Comparison of ENCODE assay signal across 1 cellular context in the genomic region with DNA sequence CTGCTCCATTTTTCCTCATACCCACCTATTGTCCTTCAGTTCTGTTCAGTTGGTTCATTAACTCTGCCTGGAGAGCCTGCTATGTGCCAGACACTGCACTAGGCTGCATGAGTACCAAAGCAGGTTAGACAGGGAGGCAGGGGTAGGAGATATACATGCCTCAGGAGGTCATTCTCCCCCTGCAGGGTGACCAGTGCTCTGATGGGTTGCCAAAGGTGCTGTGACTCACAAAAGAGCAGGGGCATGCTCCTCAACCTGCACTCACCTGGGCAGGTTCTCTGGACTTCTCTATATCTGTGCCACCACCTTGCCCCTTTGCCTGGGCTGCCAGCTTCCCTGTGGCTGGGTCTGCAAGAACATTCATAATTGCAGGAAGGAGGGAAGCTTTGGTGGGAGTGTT.
TF ChIP-seq lines count a peak whose summit lies in the region.

No MANE protein-coding gene starts in this region.

TF ChIP-seq in GM23338, 12 proteins besides CTCF, POLR2A, EP300 and RAD21 (continued from another document):
- TF ChIP-seq, protein P1, sequence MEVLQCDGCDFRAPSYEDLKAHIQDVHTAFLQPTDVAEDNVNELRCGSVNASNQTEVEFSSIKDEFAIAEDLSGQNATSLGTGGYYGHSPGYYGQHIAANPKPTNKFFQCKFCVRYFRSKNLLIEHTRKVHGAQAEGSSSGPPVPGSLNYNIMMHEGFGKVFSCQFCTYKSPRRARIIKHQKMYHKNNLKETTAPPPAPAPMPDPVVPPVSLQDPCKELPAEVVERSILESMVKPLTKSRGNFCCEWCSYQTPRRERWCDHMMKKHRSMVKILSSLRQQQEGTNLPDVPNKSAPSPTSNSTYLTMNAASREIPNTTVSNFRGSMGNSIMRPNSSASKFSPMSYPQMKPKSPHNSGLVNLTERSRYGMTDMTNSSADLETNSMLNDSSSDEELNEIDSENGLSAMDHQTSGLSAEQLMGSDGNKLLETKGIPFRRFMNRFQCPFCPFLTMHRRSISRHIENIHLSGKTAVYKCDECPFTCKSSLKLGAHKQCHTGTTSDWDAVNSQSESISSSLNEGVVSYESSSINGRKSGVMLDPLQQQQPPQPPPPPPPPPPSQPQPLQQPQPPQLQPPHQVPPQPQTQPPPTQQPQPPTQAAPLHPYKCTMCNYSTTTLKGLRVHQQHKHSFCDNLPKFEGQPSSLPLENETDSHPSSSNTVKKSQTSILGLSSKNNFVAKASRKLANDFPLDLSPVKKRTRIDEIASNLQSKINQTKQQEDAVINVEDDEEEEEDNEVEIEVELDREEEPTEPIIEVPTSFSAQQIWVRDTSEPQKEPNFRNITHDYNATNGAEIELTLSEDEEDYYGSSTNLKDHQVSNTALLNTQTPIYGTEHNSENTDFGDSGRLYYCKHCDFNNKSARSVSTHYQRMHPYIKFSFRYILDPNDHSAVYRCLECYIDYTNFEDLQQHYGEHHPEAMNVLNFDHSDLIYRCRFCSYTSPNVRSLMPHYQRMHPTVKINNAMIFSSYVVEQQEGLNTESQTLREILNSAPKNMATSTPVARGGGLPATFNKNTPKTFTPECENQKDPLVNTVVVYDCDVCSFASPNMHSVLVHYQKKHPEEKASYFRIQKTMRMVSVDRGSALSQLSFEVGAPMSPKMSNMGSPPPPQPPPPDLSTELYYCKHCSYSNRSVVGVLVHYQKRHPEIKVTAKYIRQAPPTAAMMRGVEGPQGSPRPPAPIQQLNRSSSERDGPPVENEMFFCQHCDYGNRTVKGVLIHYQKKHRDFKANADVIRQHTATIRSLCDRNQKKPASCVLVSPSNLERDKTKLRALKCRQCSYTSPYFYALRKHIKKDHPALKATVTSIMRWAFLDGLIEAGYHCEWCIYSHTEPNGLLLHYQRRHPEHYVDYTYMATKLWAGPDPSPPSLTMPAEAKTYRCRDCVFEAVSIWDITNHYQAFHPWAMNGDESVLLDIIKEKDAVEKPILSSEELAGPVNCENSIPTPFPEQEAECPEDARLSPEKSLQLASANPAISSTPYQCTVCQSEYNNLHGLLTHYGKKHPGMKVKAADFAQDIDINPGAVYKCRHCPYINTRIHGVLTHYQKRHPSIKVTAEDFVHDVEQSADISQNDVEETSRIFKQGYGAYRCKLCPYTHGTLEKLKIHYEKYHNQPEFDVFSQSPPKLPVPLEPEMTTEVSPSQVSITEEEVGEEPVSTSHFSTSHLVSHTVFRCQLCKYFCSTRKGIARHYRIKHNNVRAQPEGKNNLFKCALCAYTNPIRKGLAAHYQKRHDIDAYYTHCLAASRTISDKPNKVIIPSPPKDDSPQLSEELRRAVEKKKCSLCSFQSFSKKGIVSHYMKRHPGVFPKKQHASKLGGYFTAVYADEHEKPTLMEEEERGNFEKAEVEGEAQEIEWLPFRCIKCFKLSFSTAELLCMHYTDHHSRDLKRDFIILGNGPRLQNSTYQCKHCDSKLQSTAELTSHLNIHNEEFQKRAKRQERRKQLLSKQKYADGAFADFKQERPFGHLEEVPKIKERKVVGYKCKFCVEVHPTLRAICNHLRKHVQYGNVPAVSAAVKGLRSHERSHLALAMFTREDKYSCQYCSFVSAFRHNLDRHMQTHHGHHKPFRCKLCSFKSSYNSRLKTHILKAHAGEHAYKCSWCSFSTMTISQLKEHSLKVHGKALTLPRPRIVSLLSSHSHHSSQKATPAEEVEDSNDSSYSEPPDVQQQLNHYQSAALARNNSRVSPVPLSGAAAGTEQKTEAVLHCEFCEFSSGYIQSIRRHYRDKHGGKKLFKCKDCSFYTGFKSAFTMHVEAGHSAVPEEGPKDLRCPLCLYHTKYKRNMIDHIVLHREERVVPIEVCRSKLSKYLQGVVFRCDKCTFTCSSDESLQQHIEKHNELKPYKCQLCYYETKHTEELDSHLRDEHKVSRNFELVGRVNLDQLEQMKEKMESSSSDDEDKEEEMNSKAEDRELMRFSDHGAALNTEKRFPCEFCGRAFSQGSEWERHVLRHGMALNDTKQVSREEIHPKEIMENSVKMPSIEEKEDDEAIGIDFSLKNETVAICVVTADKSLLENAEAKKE (CRISPR knock-in tag; IDR thresholded peaks at IDR 0.05), result no peak
- TF ChIP-seq POLR2AphosphoS5 (IDR thresholded peaks at IDR 0.05; ENCODE audit: low read depth) (no peak), NANOG (IDR thresholded peaks at IDR 0.05; ENCODE audit: borderline replicate concordance) (no peak), CREB1 (CRISPR knock-in tag; IDR thresholded peaks at IDR 0.05; ENCODE audit: low read depth) (no peak), ZNF114 (CRISPR knock-in tag; IDR thresholded peaks at IDR 0.05) (no peak)
- TF ChIP-seq, protein P2, sequence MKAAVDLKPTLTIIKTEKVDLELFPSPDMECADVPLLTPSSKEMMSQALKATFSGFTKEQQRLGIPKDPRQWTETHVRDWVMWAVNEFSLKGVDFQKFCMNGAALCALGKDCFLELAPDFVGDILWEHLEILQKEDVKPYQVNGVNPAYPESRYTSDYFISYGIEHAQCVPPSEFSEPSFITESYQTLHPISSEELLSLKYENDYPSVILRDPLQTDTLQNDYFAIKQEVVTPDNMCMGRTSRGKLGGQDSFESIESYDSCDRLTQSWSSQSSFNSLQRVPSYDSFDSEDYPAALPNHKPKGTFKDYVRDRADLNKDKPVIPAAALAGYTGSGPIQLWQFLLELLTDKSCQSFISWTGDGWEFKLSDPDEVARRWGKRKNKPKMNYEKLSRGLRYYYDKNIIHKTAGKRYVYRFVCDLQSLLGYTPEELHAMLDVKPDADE (IDR thresholded peaks at IDR 0.05), result no peak
